ENCODE assay signal across 8 cellular contexts in the genomic region with DNA sequence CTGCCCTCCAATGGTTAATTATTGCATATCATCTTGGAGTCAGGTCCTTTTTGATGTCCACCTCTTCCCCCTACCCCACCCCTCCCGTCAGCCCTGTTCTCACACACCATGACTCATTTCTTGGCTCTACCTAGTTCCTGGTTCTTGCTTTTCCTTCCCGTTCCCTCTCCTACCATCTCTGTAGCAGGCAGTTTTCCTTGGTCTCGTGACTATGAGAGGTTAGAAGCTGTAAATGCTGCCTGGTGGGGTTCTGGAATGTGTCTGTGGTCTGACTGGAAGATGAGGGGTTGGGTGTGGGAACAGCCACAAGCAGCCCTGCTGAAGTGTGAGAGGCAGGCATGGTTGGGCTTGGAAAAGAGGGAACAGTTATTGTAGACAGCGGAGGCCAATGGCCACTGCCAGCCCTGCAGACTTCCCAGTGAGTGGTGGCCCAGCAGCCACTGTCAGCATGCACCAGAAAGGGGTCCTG. TPM values are rescaled to one million over a fixed set of nuclear protein-coding genes. Genes with fewer than 3 reads are reported as not detected.
DNase-seq lines count a peak whose midpoint lies in the region; ATAC-seq and TF ChIP-seq lines count a peak whose summit lies in the region.

No MANE protein-coding gene starts in this region.

- TF ChIP-seq EP300 in stomach (IDR thresholded peaks at IDR 0.05) = peak; percentile 9

- intact Hi-C loops in stomach (cut with DNase I; ENCODE audit: low total_unique reads) = loop anchor here (10.0 kb wide), 1 partner anchor 117 kb away; no protein-coding TSS in a partner anchor

- no peak for TF ChIP-seq CTCF in stomach (IDR thresholded peaks at IDR 0.05)

- no peak overlapping the region for H3K4me3 Mint-ChIP-seq in activated naive CD8-positive, alpha-beta T cell
- no peak overlapping the region for H3K4me3 Mint-ChIP-seq in activated naive CD8-positive, alpha-beta T cell treated with anti-CD3 and anti-CD28 coated beads for 36 hours
- H3K4me3 Mint-ChIP-seq in immature natural killer cell = no peak overlapping the region

- no peaks in the 10 kb centered on the region for H3K9me3 Mint-ChIP-seq in activated naive CD8-positive, alpha-beta T cell (ENCODE audit: low read depth)
- no peaks in the 10 kb centered on the region for H3K9me3 Mint-ChIP-seq in activated naive CD8-positive, alpha-beta T cell treated with anti-CD3 and anti-CD28 coated beads for 36 hours
- no peaks in the 10 kb centered on the region for H3K9me3 Mint-ChIP-seq in immature natural killer cell

- peaks cover 34% of the 10 kb centered on the region for H3K4me1 Mint-ChIP-seq in activated naive CD8-positive, alpha-beta T cell (ENCODE audit: low read depth)
- H3K4me1 Mint-ChIP-seq in activated naive CD8-positive, alpha-beta T cell treated with anti-CD3 and anti-CD28 coated beads for 36 hours = peaks cover 35% of the 10 kb centered on the region
- peaks cover 19 to 26% of the 10 kb centered on the region in 2 donors for H3K4me1 Mint-ChIP-seq in immature natural killer cell

- DNase-seq in activated naive CD8-positive, alpha-beta T cell treated with anti-CD3 and anti-CD28 coated beads for 36 hours = no peak
- DNase-seq in immature natural killer cell = no peak
- peak; percentile 63 for DNase-seq in stomach
- DNase-seq in activated CD4-positive, CD25-positive, alpha-beta regulatory T cell (lab: John Stamatoyannopoulos, UW) = no peak
- DNase-seq in activated CD8-positive, alpha-beta memory T cell treated with anti-CD3 and anti-CD28 coated beads, Interleukin-2, amount 50 U/mL, for 4 hours = no peak

- H3K4me1 ChIP-seq in stomach = peaks cover 60 to 79% (median 68%) of the 10 kb centered on the region in 4 donors

- H3K36me3 ChIP-seq in stomach = peaks cover 0 to 30% (median 19%) of the 10 kb centered on the region in 4 donors

- peak overlapping the region in 1 of 4 donors; percentile 18 for H3K4me3 ChIP-seq in stomach

- no peaks in the 10 kb centered on the region for H3K9me3 ChIP-seq in stomach

- no peaks in the 10 kb centered on the region for H3K36me3 Mint-ChIP-seq in activated naive CD8-positive, alpha-beta T cell
- peaks cover 3% of the 10 kb centered on the region for H3K36me3 Mint-ChIP-seq in activated naive CD8-positive, alpha-beta T cell treated with anti-CD3 and anti-CD28 coated beads for 36 hours
- H3K36me3 Mint-ChIP-seq in immature natural killer cell = peaks cover 0 to 3% (median 0%) of the 10 kb centered on the region in 3 donors

- H3K27ac ChIP-seq in angular gyrus (ENCODE audit: low read depth, low read length) = peak overlapping the region; percentile 0
- peak overlapping the region; percentile 67 to 96 (median 91) for H3K27ac ChIP-seq in stomach

- ATAC-seq in GM18502 (IDR thresholded peaks at IDR 0.05; ENCODE audit: poor library complexity, unreplicated experiment) = no peak

- peak overlapping the region; percentile 41 for H3K27ac Mint-ChIP-seq in activated naive CD8-positive, alpha-beta T cell
- no peak overlapping the region for H3K27ac Mint-ChIP-seq in activated naive CD8-positive, alpha-beta T cell treated with anti-CD3 and anti-CD28 coated beads for 36 hours
- peak overlapping the region in 4 of 6 donors; percentile 21 to 80 (median 35) for H3K27ac Mint-ChIP-seq in immature natural killer cell

- WGBS in stomach, 5 donors = 18 to 36% (median 21%) methylated on average over 4 of the region's 4 CpGs

- TF ChIP-seq POLR2A in stomach (IDR thresholded peaks at IDR 0.05) = no peak

- no peaks in the 10 kb centered on the region for H3K27me3 Mint-ChIP-seq in activated naive CD8-positive, alpha-beta T cell
- no peaks in the 10 kb centered on the region for H3K27me3 Mint-ChIP-seq in activated naive CD8-positive, alpha-beta T cell treated with anti-CD3 and anti-CD28 coated beads for 36 hours
- peaks cover 0 to 1% (median 0%) of the 10 kb centered on the region in 3 donors for H3K27me3 Mint-ChIP-seq in immature natural killer cell (ENCODE audit: low read depth in 3 of 3)

- no peaks in the 10 kb centered on the region for H3K27me3 ChIP-seq in stomach

RNA-seq across cellular contexts. Expression of gene SLC22A5, which starts 18.2 kb away (rescaled TPM):
- total RNA-seq in activated naive CD8-positive, alpha-beta T cell treated with anti-CD3 and anti-CD28 coated beads for 36 hours = 1 to 10 TPM; 3.7 to 4.5 TPM
- polyA plus RNA-seq in immature natural killer cell = 1 to 10 TPM; 1.1 to 1.5 (median 1.5) TPM
- total RNA-seq in stomach = 10 to 100 TPM; 11.4 to 46.1 (median 37.5) TPM
- 1 to 10 TPM; 2.1 to 5.7 (median 3.0) TPM for polyA plus RNA-seq in stomach
